In the genomic region with DNA sequence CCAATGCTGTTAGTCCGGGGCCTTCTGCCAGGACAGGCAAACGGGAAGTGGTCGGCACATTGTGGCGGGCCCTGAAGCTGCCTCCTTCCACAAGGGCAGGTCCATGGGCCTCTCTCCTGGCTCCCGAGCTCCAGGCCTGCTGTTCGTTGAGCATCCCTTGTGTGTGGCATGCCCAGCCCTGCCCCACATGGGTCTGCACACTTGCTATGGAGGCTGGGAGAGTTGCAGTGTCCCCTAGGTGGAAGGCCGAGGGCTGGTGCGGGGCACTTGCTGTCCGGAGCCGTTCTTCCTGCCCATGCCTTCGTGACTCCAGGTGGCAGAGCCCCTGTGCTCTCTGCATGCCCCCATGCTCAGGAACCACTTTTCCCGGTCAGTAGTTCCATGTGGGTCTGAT, we compare ENCODE assay signal across 17 cellular contexts. TPM values are rescaled to one million over a fixed set of nuclear protein-coding genes. Genes with fewer than 3 reads are reported as not detected.
DNase-seq lines count a peak whose midpoint lies in the region; ATAC-seq and TF ChIP-seq lines count a peak whose summit lies in the region.
"Had no signal": no experiment of that assay in that cellular context is flagged by ENCODE, and none has a peak within 500 bp of the region (broad histone marks: within the 10 kb centered on the region; RNA-seq: fewer than 3 reads in every experiment).

No MANE protein-coding gene starts in this region.

- CTCF ChIA-PET in activated CD8-positive, alpha-beta memory T cell treated with anti-CD3 and anti-CD28 coated beads, Interleukin-2, amount 10 ng/mL, durations not matched to agents 7 days and 5 days (lab: Charles Lee): no interaction called here

- peaks cover 2% of the 10 kb centered on the region for H3K9me3 Mint-ChIP-seq in activated CD8-positive, alpha-beta memory T cell treated with anti-CD3 and anti-CD28 coated beads, Interleukin-2, amount 10 ng/mL, durations not matched to agents 7 days and 5 days (ENCODE audit: low read depth)
- H3K9me3 Mint-ChIP-seq: CD8-positive, alpha-beta T cell had no signal

- H3K36me3 Mint-ChIP-seq in activated CD8-positive, alpha-beta memory T cell treated with anti-CD3 and anti-CD28 coated beads, Interleukin-2, amount 10 ng/mL, durations not matched to agents 7 days and 5 days: peaks cover 26% of the 10 kb centered on the region

- H3K27ac ChIP-seq in left ventricle myocardium inferior (replicated peaks) (peak overlapping the region; percentile 22), right atrium auricular region (no peak overlapping the region), osteoblast (ENCODE audit: low read depth, low read length) (no peak overlapping the region)
- H3K27ac ChIP-seq: 22Rv1, A549 had no signal

- peaks cover under 1% of the 10 kb centered on the region for H3K79me2 ChIP-seq in osteoblast (ENCODE audit: insufficient read depth, low read length)

- H3K4me1 Mint-ChIP-seq in activated CD8-positive, alpha-beta memory T cell treated with anti-CD3 and anti-CD28 coated beads, Interleukin-2, amount 10 ng/mL, durations not matched to agents 7 days and 5 days: peaks cover 5% of the 10 kb centered on the region
- H3K4me1 Mint-ChIP-seq: GM23338 had no signal

- no peak for DNase-seq in activated CD8-positive, alpha-beta memory T cell treated with anti-CD3 and anti-CD28 coated beads, Interleukin-2, amount 10 ng/mL, durations not matched to agents 7 days and 5 days
- no peak for DNase-seq in activated CD8-positive, alpha-beta memory T cell treated with anti-CD3 and anti-CD28 coated beads, Interleukin-2, amount 50 U/mL, for 48 hours
- no peak for DNase-seq in left ventricle myocardium inferior
- no peak for DNase-seq in right atrium auricular region (ENCODE audit: low spot score)
- DNase-seq in islet precursor cell: peak; percentile 34
- DNase-seq in osteoblast (ENCODE audit: insufficient read length, low spot score, missing footprints): peak; percentile 61
- DNase-seq in NCI-H1105 (lab: John Stamatoyannopoulos, UW): no peak
- DNase-seq in iPS-NIHi11 (ENCODE audit: low spot score): no peak
- DNase-seq: AML-193; Calu3; CD8-positive, alpha-beta T cell; DMS79 treated with DMSO at 0.1 percent for 48 hours; GF-D8; HCEC 1CT had no signal

- no peaks in the 10 kb centered on the region for H3K27me3 Mint-ChIP-seq in activated CD8-positive, alpha-beta memory T cell treated with anti-CD3 and anti-CD28 coated beads, Interleukin-2, amount 10 ng/mL, durations not matched to agents 7 days and 5 days

- intact Hi-C loops in left ventricle myocardium inferior (cut with micrococcal nuclease): no loop called here

- no peaks in the 10 kb centered on the region for H3K9me3 ChIP-seq in left ventricle myocardium inferior (replicated peaks)
- no peaks in the 10 kb centered on the region for H3K9me3 ChIP-seq in right atrium auricular region
- no peaks in the 10 kb centered on the region for H3K9me3 ChIP-seq in osteoblast (ENCODE audit: low read depth, low read length)
- H3K9me3 ChIP-seq: A549 had no signal

- peaks cover 87% of the 10 kb centered on the region for H3K36me3 ChIP-seq in left ventricle myocardium inferior
- peaks cover 70% of the 10 kb centered on the region for H3K36me3 ChIP-seq in right atrium auricular region
- peaks cover 26% of the 10 kb centered on the region for H3K36me3 ChIP-seq in osteoblast (ENCODE audit: insufficient read depth, low read length)

- no peak for TF ChIP-seq CTCF in left ventricle myocardium inferior (IDR thresholded peaks at IDR 0.05; ENCODE audit: borderline replicate concordance)
- TF ChIP-seq CTCF in right atrium auricular region (IDR thresholded peaks at IDR 0.05): no peak
- no peak for TF ChIP-seq CTCF in osteoblast (IDR thresholded peaks at IDR 0.05; ENCODE audit: extremely low read depth, low read depth, low read length)

- H3K27ac Mint-ChIP-seq in activated CD8-positive, alpha-beta memory T cell treated with anti-CD3 and anti-CD28 coated beads, Interleukin-2, amount 10 ng/mL, durations not matched to agents 7 days and 5 days: peak overlapping the region; percentile 43
- H3K27ac Mint-ChIP-seq: CD8-positive, alpha-beta T cell; GM23338 had no signal

- H3K4me3 Mint-ChIP-seq in activated CD8-positive, alpha-beta memory T cell treated with anti-CD3 and anti-CD28 coated beads, Interleukin-2, amount 10 ng/mL, durations not matched to agents 7 days and 5 days: no peak overlapping the region
- H3K4me3 Mint-ChIP-seq: CD8-positive, alpha-beta T cell; GM23338 had no signal

- peaks cover 3% of the 10 kb centered on the region for H4K20me1 ChIP-seq in osteoblast (ENCODE audit: insufficient read depth, low read length)

- peaks cover 20% of the 10 kb centered on the region for H3K4me1 ChIP-seq in left ventricle myocardium inferior
- H3K4me1 ChIP-seq in right atrium auricular region: no peaks in the 10 kb centered on the region
- no peaks in the 10 kb centered on the region for H3K4me1 ChIP-seq in osteoblast (ENCODE audit: insufficient read depth, low read length)
- H3K4me1 ChIP-seq: A549 had no signal

- H2AFZ ChIP-seq in osteoblast (ENCODE audit: low read length): no peak overlapping the region
- H2AFZ ChIP-seq: GM23338 had no signal

- ATAC-seq in activated CD8-positive, alpha-beta memory T cell treated with anti-CD3 and anti-CD28 coated beads, Interleukin-2, amount 10 ng/mL, durations not matched to agents 7 days and 5 days: no peak
- ATAC-seq: A549; CD8-positive, alpha-beta T cell; GM23338 had no signal

- H3K4me2 ChIP-seq in osteoblast (ENCODE audit: insufficient read depth, low read length): no peak overlapping the region
- H3K4me2 ChIP-seq: A549, GM23338 had no signal

- H3K4me3 ChIP-seq in left ventricle myocardium inferior (no peak overlapping the region), right atrium auricular region (no peak overlapping the region), osteoblast (ENCODE audit: insufficient read depth, low read length) (no peak overlapping the region)
- H3K4me3 ChIP-seq: A549, GM23338 had no signal

- H3K27me3 ChIP-seq in left ventricle myocardium inferior (ENCODE audit: low read depth): no peaks in the 10 kb centered on the region
- H3K27me3 ChIP-seq in right atrium auricular region: no peaks in the 10 kb centered on the region
- H3K27me3 ChIP-seq in osteoblast (ENCODE audit: insufficient read depth, low read length): no peaks in the 10 kb centered on the region

RNA-seq across cellular contexts. Expression of gene DGCR8, which starts 26.0 kb away (rescaled TPM):
- 10 to 100 TPM; 70.4 to 71.9 TPM for total RNA-seq in activated CD8-positive, alpha-beta memory T cell treated with anti-CD3 and anti-CD28 coated beads, Interleukin-2, amount 10 ng/mL, durations not matched to agents 7 days and 5 days
- total RNA-seq in left ventricle myocardium inferior (16.8 TPM), right atrium auricular region (10 to 100 TPM in 1 of 2 donors, 1 to 10 TPM in 1; 8.3 to 12.1 TPM), osteoblast (25.9 and 44.2 TPM in 2 replicates)

RNA-seq across cellular contexts. Expression of gene TANGO2, which starts 33.1 kb away (rescaled TPM):
- 10 to 100 TPM; 36.7 to 44.5 TPM for total RNA-seq in activated CD8-positive, alpha-beta memory T cell treated with anti-CD3 and anti-CD28 coated beads, Interleukin-2, amount 10 ng/mL, durations not matched to agents 7 days and 5 days
- total RNA-seq in left ventricle myocardium inferior (71.7 TPM), right atrium auricular region (100 to 1,000 TPM in 1 of 2 donors, 10 to 100 TPM in 1; 95.2 to 101 TPM), osteoblast (41.8 and 43.8 TPM in 2 replicates)

RNA-seq across cellular contexts. Expression of gene ARVCF, which starts 37.4 kb away (rescaled TPM):
- total RNA-seq in activated CD8-positive, alpha-beta memory T cell treated with anti-CD3 and anti-CD28 coated beads, Interleukin-2, amount 10 ng/mL, durations not matched to agents 7 days and 5 days: under 1 TPM; 0.50 to 0.70 TPM
- total RNA-seq in left ventricle myocardium inferior: 25.4 TPM
- total RNA-seq in right atrium auricular region: 10 to 100 TPM; 16.7 to 35.8 TPM
- total RNA-seq in osteoblast: 19.7 and 27.1 TPM in 2 replicates

Comparison
In these comparisons a context has a peak if more than half of its experiments do, and no peak if none do; other contexts are left out.
1. DNase-seq: peak in islet precursor cell (single experiment) and osteoblast (single experiment); none in activated CD8-positive, alpha-beta memory T cell treated with anti-CD3 and anti-CD28 coated beads, Interleukin-2, amount 10 ng/mL, durations not matched to agents 7 days and 5 days (single experiment), activated CD8-positive, alpha-beta memory T cell treated with anti-CD3 and anti-CD28 coated beads, Interleukin-2, amount 50 U/mL, for 48 hours (single experiment), left ventricle myocardium inferior (single experiment), right atrium auricular region (single experiment), NCI-H1105 (single experiment) and iPS-NIHi11 (single experiment).
2. RNA of gene ARVCF, which starts 37.4 kb away (total RNA-seq): 16.7 to 35.8 TPM in right atrium auricular region, 19.7 to 27.1 TPM in osteoblast and 25.4 TPM in left ventricle myocardium inferior (single experiment); 0.50 to 0.70 TPM in activated CD8-positive, alpha-beta memory T cell treated with anti-CD3 and anti-CD28 coated beads, Interleukin-2, amount 10 ng/mL, durations not matched to agents 7 days and 5 days; every median in the first group is over 10 times any median in the second.